Comparison of ENCODE assay signal across 13 cellular contexts in genomic region chr1:229623838-229624237, GRCh38. TPM values are rescaled to one million over a fixed set of nuclear protein-coding genes. Genes with fewer than 3 reads are reported as not detected.
A peak's percentile ranks its signal among the peaks of the same experiment; 100 is the strongest.
DNase-seq lines count a peak whose midpoint lies in the region; ATAC-seq and TF ChIP-seq lines count a peak whose summit lies in the region.
"Had no signal": no experiment of that assay in that cellular context is flagged by ENCODE, and none has a peak within 500 bp of the region (broad histone marks: within the 10 kb centered on the region; RNA-seq: fewer than 3 reads in every experiment).

No MANE protein-coding gene starts in this region.

- no peak overlapping the region for H3K9ac ChIP-seq in SK-N-SH
- no peak overlapping the region for H3K9ac ChIP-seq in HUES6 (ENCODE audit: low read length)

- no peaks in the 10 kb centered on the region for H3F3A ChIP-seq in SK-N-SH (replicated peaks; ENCODE audit: insufficient read depth)

- no peak for TF ChIP-seq EP300 in SK-N-SH (IDR thresholded peaks at IDR 0.05; ENCODE audit: borderline replicate concordance in 1 of 2, low read depth in 1 of 2, low read length in 1 of 2)

- H4K20me1 ChIP-seq in SK-N-SH (ENCODE audit: insufficient read depth), result peaks cover 52% of the 10 kb centered on the region

- H3K4me3 ChIP-seq in SK-N-SH (ENCODE audit: low read depth in 2 of 2, low read length in 1 of 2) (no peak overlapping the region), HUES6 (ENCODE audit: low read depth, low read length) (peak overlapping the region; percentile 89; the same call in 1 of the 2 replicates), H7 (ENCODE audit: insufficient read depth, low read depth, low read length) (no peak overlapping the region), esophagus squamous epithelium (no peak overlapping the region)

- no peaks in the 10 kb centered on the region for H3K9me2 ChIP-seq in SK-N-SH

- TF ChIP-seq POLR2A in esophagus squamous epithelium (IDR thresholded peaks at IDR 0.05), result no peak

- peaks cover 91% of the 10 kb centered on the region for H3K79me2 ChIP-seq in SK-N-SH (ENCODE audit: insufficient read depth)

- WGBS in SK-N-SH (ENCODE audit: low lambda C conversion rate), result 100% methylated on average over 1 of the region's 1 CpG
- WGBS in esophagus squamous epithelium, 2 donors, result 75 to 86% methylated on average over 1 of the region's 1 CpG

- no peak for TF ChIP-seq CTCF in SK-N-SH (IDR thresholded peaks at IDR 0.05)
- TF ChIP-seq CTCF in neural crest cell (conservative IDR thresholded peaks at IDR 0.05), result no peak
- no peak for TF ChIP-seq CTCF in esophagus squamous epithelium (IDR thresholded peaks at IDR 0.05)

- TF ChIP-seq RAD21 in SK-N-SH (IDR thresholded peaks at IDR 0.05; ENCODE audit: low read length), result no peak

- no peak overlapping the region for H2AFZ ChIP-seq in SK-N-SH (ENCODE audit: low read depth)

- CTCF ChIA-PET in SK-N-SH (lab: Yijun Ruan, JAX), result interaction anchor here (0.6 to 5.1 kb wide), 8 partner anchors 8 to 646 kb away, joined by 3 to 42 read pairs (median 4); partner anchors contain the start of gene ABCB10

- H3K4me2 ChIP-seq in SK-N-SH, result peak overlapping the region; percentile 80

- POLR2A ChIA-PET in SK-N-SH (lab: Yijun Ruan, JAX), result interaction anchor here (0.6 to 1.7 kb wide), 2 partner anchors 25 to 65 kb away, joined by 4 to 9 read pairs; partner anchors contain the start of gene ABCB10
- POLR2A ChIA-PET in activated naive CD8-positive, alpha-beta T cell treated with anti-CD3 and anti-CD28 coated beads, Interleukin-2, amount 10 ng/mL, durations not matched to agents 7 days and 5 days (lab: Charles Lee), result interaction anchor here (1.4 to 4.4 kb wide), 2 partner anchors 66 to 115 kb away, joined by 5 to 37 read pairs; partner anchors contain the start of genes ABCB10 and NUP133

- H3K27me3 ChIP-seq in SK-N-SH (ENCODE audit: insufficient read depth), result no peaks in the 10 kb centered on the region
- H3K27me3 ChIP-seq in HUES6 (ENCODE audit: control insufficient read depth, insufficient read depth, low read length), result no peaks in the 10 kb centered on the region
- no peaks in the 10 kb centered on the region for H3K27me3 ChIP-seq in H7 (ENCODE audit: control insufficient read depth, insufficient read depth, low read length)
- no peaks in the 10 kb centered on the region for H3K27me3 ChIP-seq in esophagus squamous epithelium
- H3K27me3 ChIP-seq: cardiac muscle cell had no signal

- intact Hi-C loops in esophagus squamous epithelium (cut with DNase I), result no loop called here

- H3K4me3 Mint-ChIP-seq in activated naive CD8-positive, alpha-beta T cell treated with anti-CD3 and anti-CD28 coated beads, Interleukin-2, amount 10 ng/mL, durations not matched to agents 7 days and 5 days, result peak overlapping the region; percentile 25
- H3K4me3 Mint-ChIP-seq in neural crest cell, result peak overlapping the region; percentile 81

- no peak for ATAC-seq in SK-N-SH treated with all-trans-retinoic acid at 6 μM for 48 hours
- ATAC-seq in activated naive CD8-positive, alpha-beta T cell treated with anti-CD3 and anti-CD28 coated beads, Interleukin-2, amount 10 ng/mL, durations not matched to agents 7 days and 5 days (ENCODE audit: low read depth), result no peak
- no peak for ATAC-seq in HG02642 (IDR thresholded peaks at IDR 0.05; ENCODE audit: poor library complexity, unreplicated experiment)
- ATAC-seq: left ventricle myocardium superior had no signal

- H3K27me3 Mint-ChIP-seq in activated naive CD8-positive, alpha-beta T cell treated with anti-CD3 and anti-CD28 coated beads, Interleukin-2, amount 10 ng/mL, durations not matched to agents 7 days and 5 days, result no peaks in the 10 kb centered on the region
- no peaks in the 10 kb centered on the region for H3K27me3 Mint-ChIP-seq in neural crest cell (ENCODE audit: low read depth)

- DNase-seq in SK-N-SH (no peak), neural crest cell (ENCODE audit: low read depth, low spot score) (no peak), H7 (no peak), esophagus squamous epithelium (lab: John Stamatoyannopoulos, UW) (no peak)
- no peak for DNase-seq in activated naive CD8-positive, alpha-beta T cell treated with anti-CD3 and anti-CD28 coated beads, Interleukin-2, amount 10 ng/mL, durations not matched to agents 7 days and 5 days
- DNase-seq: DMS79 treated with DMSO at 0.1 percent for 48 hours, left ventricle myocardium superior, NCI-H446 treated with DMSO at 0.1 percent for 48 hours, SHP77 had no signal

- peaks cover 43% of the 10 kb centered on the region for H3K4me1 Mint-ChIP-seq in activated naive CD8-positive, alpha-beta T cell treated with anti-CD3 and anti-CD28 coated beads, Interleukin-2, amount 10 ng/mL, durations not matched to agents 7 days and 5 days
- H3K4me1 Mint-ChIP-seq in neural crest cell, result peaks cover 40% of the 10 kb centered on the region

- H3K4me1 ChIP-seq in SK-N-SH (ENCODE audit: control insufficient read depth in 1 of 2, insufficient read depth in 2 of 2, low read depth in 1 of 2, low read length in 1 of 2) (peaks cover 5 to 21% of the 10 kb centered on the region in 2 experiments; a peak in 3 of 4 replicates), HUES6 (ENCODE audit: control insufficient read depth, insufficient read depth, low read length) (peaks cover 22% of the 10 kb centered on the region), esophagus squamous epithelium (peaks cover 0 to 68% (median 18%) of the 10 kb centered on the region in 3 donors)

- H3K9me3 Mint-ChIP-seq in activated naive CD8-positive, alpha-beta T cell treated with anti-CD3 and anti-CD28 coated beads, Interleukin-2, amount 10 ng/mL, durations not matched to agents 7 days and 5 days, result no peaks in the 10 kb centered on the region
- no peaks in the 10 kb centered on the region for H3K9me3 Mint-ChIP-seq in neural crest cell

- peaks cover 7% of the 10 kb centered on the region for H3K36me3 Mint-ChIP-seq in activated naive CD8-positive, alpha-beta T cell treated with anti-CD3 and anti-CD28 coated beads, Interleukin-2, amount 10 ng/mL, durations not matched to agents 7 days and 5 days
- no peaks in the 10 kb centered on the region for H3K36me3 Mint-ChIP-seq in neural crest cell (ENCODE audit: low read depth)

- H3K36me3 ChIP-seq in SK-N-SH (replicated peaks in 1 of 2; ENCODE audit: control insufficient read depth in 1 of 2, insufficient read depth in 2 of 2, low read length in 1 of 2) (peaks cover 0 to 4% of the 10 kb centered on the region in 2 experiments), HUES6 (ENCODE audit: control insufficient read depth, insufficient read depth, low read length) (0 out of 2 replicates have a peak, but pooled peaks cover 3% of the 10 kb centered on the region), H7 (replicated peaks; ENCODE audit: control insufficient read depth, insufficient read depth, low read length) (no peaks in the 10 kb centered on the region), esophagus squamous epithelium (no peaks in the 10 kb centered on the region)
- H3K36me3 ChIP-seq: cardiac muscle cell had no signal

- H3K27ac Mint-ChIP-seq in activated naive CD8-positive, alpha-beta T cell treated with anti-CD3 and anti-CD28 coated beads, Interleukin-2, amount 10 ng/mL, durations not matched to agents 7 days and 5 days, result no peak overlapping the region
- H3K27ac Mint-ChIP-seq in neural crest cell (ENCODE audit: unreplicated experiment), result no peak overlapping the region

- no peaks in the 10 kb centered on the region for H3K9me3 ChIP-seq in SK-N-SH
- no peaks in the 10 kb centered on the region for H3K9me3 ChIP-seq in HUES6 (ENCODE audit: control insufficient read depth, insufficient read depth, low read depth, low read length)
- H3K9me3 ChIP-seq in esophagus squamous epithelium, result no peaks in the 10 kb centered on the region

- H3K27ac ChIP-seq in SK-N-SH (ENCODE audit: low read depth in 2 of 2, low read length in 1 of 2) (no peak overlapping the region), HUES6 (ENCODE audit: low read depth, low read length) (no peak overlapping the region), esophagus squamous epithelium (no peak overlapping the region)
- H3K27ac ChIP-seq: cardiac muscle cell had no signal

TF ChIP-seq in SK-N-SH, 30 proteins besides CTCF, POLR2A, EP300 and RAD21 (continues in another document):
- TF ChIP-seq ELF1 (IDR thresholded peaks at IDR 0.05) (no peak), POLR2AphosphoS5 (IDR thresholded peaks at IDR 0.05; ENCODE audit: low read depth, low read length) (no peak), RFX5 (IDR thresholded peaks at IDR 0.05; ENCODE audit: low read length) (no peak)

TF ChIP-seq in SK-N-SH treated with all-trans-retinoic acid at 6 μM for 48 hours, 23 proteins besides CTCF, POLR2A, EP300 and RAD21 (continues in another document):
- TF ChIP-seq ZFP30 (CRISPR knock-in tag; IDR thresholded peaks at IDR 0.05) (no peak), RARB (CRISPR knock-in tag; IDR thresholded peaks at IDR 0.05) (no peak), ISL1 (CRISPR knock-in tag; IDR thresholded peaks at IDR 0.05) (no peak), BACH2 (CRISPR knock-in tag; IDR thresholded peaks at IDR 0.05; ENCODE audit: borderline replicate concordance) (no peak), CSDC2 (CRISPR knock-in tag; IDR thresholded peaks at IDR 0.05) (no peak), ZC3H10 (CRISPR knock-in tag; IDR thresholded peaks at IDR 0.05) (no peak), ZFP3 (CRISPR knock-in tag; IDR thresholded peaks at IDR 0.05) (no peak)

RNA-seq across cellular contexts. Expression of gene TAF5L, which starts 2.1 kb away (rescaled TPM):
- polyA plus RNA-seq in SK-N-SH (2012; rRNA removed), result 17.1 and 19.1 TPM in 2 replicates
- polyA plus RNA-seq in SK-N-SH (2012; cell fraction: cytosol; rRNA removed), result 14.2 and 17.9 TPM in 2 replicates
- polyA plus RNA-seq in SK-N-SH (2012; cell fraction: nucleus; rRNA removed), result 21.3 and 25.7 TPM in 2 replicates
- total RNA-seq in activated naive CD8-positive, alpha-beta T cell treated with anti-CD3 and anti-CD28 coated beads, Interleukin-2, amount 10 ng/mL, durations not matched to agents 7 days and 5 days, result 10 to 100 TPM; 23.4 to 24.6 TPM
- total RNA-seq in neural crest cell (29.4 and 29.7 TPM in 2 replicates), esophagus squamous epithelium (10 to 100 TPM in 3 of 4 donors, 1 to 10 TPM in 1; 7.8 to 15.8 (median 12.7) TPM)
- 32.8 and 34.6 TPM in 2 replicates for total RNA-seq in H7 (2014; rRNA removed; shearing (Covaris generic))

RNA-seq across cellular contexts. Expression of gene URB2, which starts 2.2 kb away (rescaled TPM):
- polyA plus RNA-seq in SK-N-SH (2012; rRNA removed), result 8.2 and 11.3 TPM in 2 replicates
- polyA plus RNA-seq in SK-N-SH (2012; cell fraction: cytosol; rRNA removed), result 5.7 and 8.1 TPM in 2 replicates
- 10.6 and 16.1 TPM in 2 replicates for polyA plus RNA-seq in SK-N-SH (2012; cell fraction: nucleus; rRNA removed)
- total RNA-seq in activated naive CD8-positive, alpha-beta T cell treated with anti-CD3 and anti-CD28 coated beads, Interleukin-2, amount 10 ng/mL, durations not matched to agents 7 days and 5 days, result 10 to 100 TPM; 10.6 to 10.9 TPM
- total RNA-seq in neural crest cell (25.9 and 27.1 TPM in 2 replicates), esophagus squamous epithelium (10 to 100 TPM in 2 of 4 donors, 1 to 10 TPM in 2; 7.8 to 14.1 (median 11.0) TPM)
- total RNA-seq in H7 (2014; rRNA removed; shearing (Covaris generic)), result 35.4 and 37.5 TPM in 2 replicates
